In genomic region chr1:154599658-154600057, GRCh38 we compare ENCODE assay signal across 14 cellular contexts. TPM values are rescaled to one million over a fixed set of nuclear protein-coding genes. Genes with fewer than 3 reads are reported as not detected.
DNase-seq lines count a peak whose midpoint lies in the region; ATAC-seq and TF ChIP-seq lines count a peak whose summit lies in the region.
"Had no signal": no experiment of that assay in that cellular context is flagged by ENCODE, and none has a peak within 500 bp of the region (broad histone marks: within the 10 kb centered on the region; RNA-seq: fewer than 3 reads in every experiment).

No MANE protein-coding gene starts in this region.

- H3K27me3 ChIP-seq in endodermal cell (ENCODE audit: control insufficient read depth, insufficient read depth, low read length, poor library complexity, severe bottlenecking): no peaks in the 10 kb centered on the region

- H3K9ac ChIP-seq in endodermal cell (ENCODE audit: extremely low read depth, low read length, poor library complexity, severe bottlenecking): peak overlapping the region; percentile 3

- POLR2A ChIA-PET in OCI-LY7 (lab: Charles Lee): interaction anchor here (1.1 kb wide), 1 partner anchor 53 kb away, joined by 3 read pairs; no protein-coding TSS in a partner anchor

- no peak overlapping the region for H3K4me2 ChIP-seq in OCI-LY7 (ENCODE audit: low read length)

- H3K36me3 Mint-ChIP-seq in T-helper 17 cell (ENCODE audit: low read depth) (peaks cover 3% of the 10 kb centered on the region), endodermal cell (ENCODE audit: low read depth) (peaks cover 66% of the 10 kb centered on the region), neural crest cell (ENCODE audit: low read depth) (peaks cover 7% of the 10 kb centered on the region)

- H3K4me1 ChIP-seq in endodermal cell (ENCODE audit: control insufficient read depth, insufficient read depth, low read length): peaks cover 10% of the 10 kb centered on the region
- H3K4me1 ChIP-seq in OCI-LY7 (ENCODE audit: insufficient read depth, low read length, poor library complexity, severe bottlenecking): peaks cover 15% of the 10 kb centered on the region

- H3K36me3 ChIP-seq in endodermal cell (ENCODE audit: control insufficient read depth, insufficient read depth, low read length) (peaks cover 68% of the 10 kb centered on the region), OCI-LY7 (ENCODE audit: insufficient read depth, low read length) (peaks cover 81% of the 10 kb centered on the region)

- no peaks in the 10 kb centered on the region for H3K9me3 ChIP-seq in T-helper 17 cell (ENCODE audit: control insufficient read depth, low read length, poor library complexity, severe bottlenecking)
- H3K9me3 ChIP-seq in endodermal cell (ENCODE audit: control insufficient read depth, low read length): no peaks in the 10 kb centered on the region
- H3K9me3 ChIP-seq in OCI-LY7 (ENCODE audit: low read length): no peaks in the 10 kb centered on the region

- no peaks in the 10 kb centered on the region for H3K9me3 Mint-ChIP-seq in endodermal cell
- H3K9me3 Mint-ChIP-seq in neural crest cell: no peaks in the 10 kb centered on the region
- H3K9me3 Mint-ChIP-seq: IgD-negative memory B cell had no signal

- in situ Hi-C loops in G401 (cut with HindIII; ENCODE audit: low sequenced_read_pairs): no loop called here

- H2AFZ ChIP-seq in OCI-LY7 (ENCODE audit: low read length): no peak overlapping the region

- H3K27ac ChIP-seq in endodermal cell (ENCODE audit: low read depth, low read length) (no peak overlapping the region), OCI-LY7 (ENCODE audit: low read depth, low read length, poor library complexity, severe bottlenecking) (no peak overlapping the region)

- H3K79me2 ChIP-seq in OCI-LY7 (ENCODE audit: insufficient read depth, low read depth, low read length): peaks cover 46% of the 10 kb centered on the region

- ATAC-seq in T-helper 17 cell (no peak), HG03175 (IDR thresholded peaks at IDR 0.05; ENCODE audit: unreplicated experiment) (no peak), HG02610 (IDR thresholded peaks at IDR 0.05; ENCODE audit: unreplicated experiment) (no peak)

- H3K27ac Mint-ChIP-seq in T-helper 17 cell (peak overlapping the region; percentile 83), endodermal cell (no peak overlapping the region), neural crest cell (ENCODE audit: unreplicated experiment) (peak overlapping the region; percentile 50)

- intact Hi-C loops in OCI-LY7 (cut with micrococcal nuclease; ENCODE audit: unreplicated experiment): no loop called here

- H3K9me2 ChIP-seq in OCI-LY7 (ENCODE audit: insufficient read depth, low read length): no peaks in the 10 kb centered on the region

- no TSS peak for BruUV-seq in OCI-LY7 (replicated peaks; lab: Mats Ljungman, UMichigan)

- H3K4me3 Mint-ChIP-seq in T-helper 17 cell (no peak overlapping the region), endodermal cell (no peak overlapping the region), neural crest cell (peak overlapping the region; percentile 13)

- TF ChIP-seq CTCF in endodermal cell (conservative IDR thresholded peaks at IDR 0.05) (no peak), neural crest cell (conservative IDR thresholded peaks at IDR 0.05) (no peak), OCI-LY7 (conservative IDR thresholded peaks at IDR 0.05; ENCODE audit: low read length) (no peak)

- no peak overlapping the region for H3K4me3 ChIP-seq in endodermal cell (ENCODE audit: low read length)
- no peak overlapping the region for H3K4me3 ChIP-seq in OCI-LY7 (ENCODE audit: low read depth, low read length, poor library complexity, severe bottlenecking)

- WGBS in endodermal cell (ENCODE audit: insufficient coverage in 1 of 2, insufficient read length in 1 of 2), 2 experiments: 95% methylated on average over 3 of the region's 3 CpGs; no CpG with 5 or more reads in 1 of the 2 experiments

- H4K20me1 ChIP-seq in OCI-LY7 (ENCODE audit: insufficient read depth, low read length): peaks cover 11% of the 10 kb centered on the region

- peak; percentile 59 for DNase-seq in G401 (ENCODE audit: low spot score)
- no peak for DNase-seq in T-helper 17 cell
- DNase-seq in endodermal cell: no peak
- DNase-seq in neural crest cell (ENCODE audit: low read depth, low spot score): no peak
- DNase-seq in OCI-LY7 (ENCODE audit: low spot score): no peak
- no peak for DNase-seq in stimulated activated CD4-positive, alpha-beta T cell treated with anti-CD3 and anti-CD28 coated beads, Interleukin-15, amount 100 ng/mL, for 24 hours
- DNase-seq: islet precursor cell, NCI-H187, T-helper 2 cell had no signal

- H3K4me1 Mint-ChIP-seq in T-helper 17 cell (peaks cover 46% of the 10 kb centered on the region), endodermal cell (peaks cover 18% of the 10 kb centered on the region), neural crest cell (peaks cover 13% of the 10 kb centered on the region)

- no peaks in the 10 kb centered on the region for H3K27me3 Mint-ChIP-seq in T-helper 17 cell
- peaks cover 14% of the 10 kb centered on the region for H3K27me3 Mint-ChIP-seq in endodermal cell (ENCODE audit: insufficient read depth)
- no peaks in the 10 kb centered on the region for H3K27me3 Mint-ChIP-seq in neural crest cell (ENCODE audit: low read depth)
- H3K27me3 Mint-ChIP-seq: IgD-negative memory B cell had no signal

- CTCF ChIA-PET in OCI-LY7 (lab: Charles Lee; ENCODE audit: unreplicated experiment): no interaction called here

RNA-seq across cellular contexts. Expression of gene ADAR, which starts 8.3 kb away (rescaled TPM):
- total RNA-seq in G401 (2014; rRNA removed; shearing (Covaris generic)): 67.4 and 94.1 TPM in 2 replicates
- total RNA-seq in T-helper 17 cell: 100 to 1,000 TPM; 197 to 231 TPM
- total RNA-seq in endodermal cell: 100 to 1,000 TPM; 148 to 166 TPM
- polyA plus RNA-seq in endodermal cell (2013, experiment 1 of 2): 90.5 TPM
- polyA plus RNA-seq in endodermal cell (2013, experiment 2 of 2): 91.7 TPM
- 148 and 165 TPM in 2 replicates for total RNA-seq in neural crest cell
- total RNA-seq in OCI-LY7 (2014; rRNA removed; shearing (Covaris generic)): 87.8 and 90.2 TPM in 2 replicates
- 136 and 139 TPM in 2 replicates for total RNA-seq in OCI-LY7 (2022)

RNA-seq across cellular contexts. Expression of gene CHRNB2, which starts 32.1 kb away (rescaled TPM):
- not detected in 2 replicates for total RNA-seq in G401 (2014; rRNA removed; shearing (Covaris generic))
- total RNA-seq in T-helper 17 cell (not detected), endodermal cell (under 1 TPM; 0.18 to 0.55 TPM), neural crest cell (8.7 and 10.6 TPM in 2 replicates), OCI-LY7 (2022) (0.42 and 0.55 TPM in 2 replicates)
- polyA plus RNA-seq in endodermal cell (2013, experiment 1 of 2): 3.6 TPM
- polyA plus RNA-seq in endodermal cell (2013, experiment 2 of 2): 3.1 TPM
- total RNA-seq in OCI-LY7 (2014; rRNA removed; shearing (Covaris generic)): 0.13 and 0.33 TPM in 2 replicates
- total RNA-seq: bronchial epithelial cell, fibroblast of lung had no signal

RNA-seq across cellular contexts. Expression of gene UBE2Q1, which starts 41.2 kb away (rescaled TPM):
- total RNA-seq in G401 (2014; rRNA removed; shearing (Covaris generic)): 38.0 and 61.2 TPM in 2 replicates
- total RNA-seq in T-helper 17 cell: 10 to 100 TPM; 80.3 to 82.4 TPM
- 10 to 100 TPM; 83.0 to 94.7 TPM for total RNA-seq in endodermal cell
- 80.8 TPM for polyA plus RNA-seq in endodermal cell (2013, experiment 1 of 2)
- 55.1 TPM for polyA plus RNA-seq in endodermal cell (2013, experiment 2 of 2)
- 89.9 and 94.3 TPM in 2 replicates for total RNA-seq in neural crest cell
- 34.6 and 54.0 TPM in 2 replicates for total RNA-seq in OCI-LY7 (2014; rRNA removed; shearing (Covaris generic))
- total RNA-seq in OCI-LY7 (2022): 84.5 and 93.7 TPM in 2 replicates
